ENCODE assay signal across 8 cellular contexts in genomic region chr6:89352329-89353117, GRCh38. TPM values are rescaled to one million over a fixed set of nuclear protein-coding genes. Genes with fewer than 3 reads are reported as not detected.
DNase-seq lines count a peak whose midpoint lies in the region; ATAC-seq, FAIRE-seq and TF ChIP-seq lines count a peak whose summit lies in the region.

A gene with protein sequence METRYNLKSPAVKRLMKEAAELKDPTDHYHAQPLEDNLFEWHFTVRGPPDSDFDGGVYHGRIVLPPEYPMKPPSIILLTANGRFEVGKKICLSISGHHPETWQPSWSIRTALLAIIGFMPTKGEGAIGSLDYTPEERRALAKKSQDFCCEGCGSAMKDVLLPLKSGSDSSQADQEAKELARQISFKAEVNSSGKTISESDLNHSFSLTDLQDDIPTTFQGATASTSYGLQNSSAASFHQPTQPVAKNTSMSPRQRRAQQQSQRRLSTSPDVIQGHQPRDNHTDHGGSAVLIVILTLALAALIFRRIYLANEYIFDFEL (minus strand): TSS chr6:89352722. CDS start chr6:89352569, 153 bp downstream.

- H3K9me3 ChIP-seq in H1 (ENCODE audit: insufficient read depth in 2 of 2, low read depth in 1 of 2, low read length in 1 of 2), result no peaks in the 10 kb centered on the region

- H3K4me3 Mint-ChIP-seq in activated CD8-positive, alpha-beta memory T cell treated with anti-CD3 and anti-CD28 coated beads, Interleukin-2, amount 10 ng/mL, durations not matched to agents 7 days and 5 days, result peak within 1 kb of the TSS; percentile 95

- H2BK120ac ChIP-seq in H1 (replicated peaks; ENCODE audit: low read depth, low read length), result no peak within 1 kb of the TSS
- peak within 1 kb of the TSS; percentile 91 for H2BK120ac ChIP-seq in mesendoderm (ENCODE audit: low read depth, low read length)

- H2BK5ac ChIP-seq in H1 (ENCODE audit: low read depth, low read length) (no peak within 1 kb of the TSS; the same call in 1 of the 2 replicates), mesendoderm (ENCODE audit: low read length) (no peak within 1 kb of the TSS)

- peak within 1 kb of the TSS; percentile 79 to 96 (median 88) for H3K9ac ChIP-seq in H1 (replicated peaks in 1 of 4; ENCODE audit: extremely low read depth in 1 of 4, low read depth in 3 of 4, low read length in 3 of 4)
- peak within 1 kb of the TSS; percentile 91 for H3K9ac ChIP-seq in mesendoderm (ENCODE audit: low read length)

- H3K79me1 ChIP-seq in H1 (ENCODE audit: low read depth, low read length) (no peaks in the 10 kb centered on the region), mesendoderm (ENCODE audit: low read length) (peaks cover 6% of the 10 kb centered on the region)

- 0 out of 4 replicates have a peak, but pooled peaks cover 0 to 5% of the 10 kb centered on the region in 2 experiments for H3K79me2 ChIP-seq in H1 (ENCODE audit: control insufficient read depth in 1 of 2, insufficient read depth in 2 of 2, low read length in 2 of 2)
- H3K79me2 ChIP-seq in mesendoderm (ENCODE audit: control insufficient read depth, insufficient read depth, low read length), result peaks cover 18% of the 10 kb centered on the region

- H3K27me3 Mint-ChIP-seq in activated CD8-positive, alpha-beta memory T cell treated with anti-CD3 and anti-CD28 coated beads, Interleukin-2, amount 10 ng/mL, durations not matched to agents 7 days and 5 days, result no peaks in the 10 kb centered on the region

- peak within 1 kb of the TSS; percentile 76 to 77 for H3K4me2 ChIP-seq in H1 (ENCODE audit: insufficient read depth in 1 of 2, low read depth in 2 of 2, low read length in 2 of 2)
- H3K4me2 ChIP-seq in mesendoderm (ENCODE audit: low read length), result peak within 1 kb of the TSS; percentile 70

- H3K4ac ChIP-seq in H1 (replicated peaks; ENCODE audit: insufficient read length, low read depth, low read length) (no peak within 1 kb of the TSS), mesendoderm (ENCODE audit: low read depth, low read length) (peak within 1 kb of the TSS; percentile 99)

- POLR2A ChIA-PET in H1 (lab: Charles Lee; ENCODE audit: partially characterized antibody), result interaction anchor here (0.6 to 2.5 kb wide), 18 partner anchors 9 to 389 kb away, joined by 3 to 17 read pairs (median 4); partner anchors contain the start of genes RNGTT and SRSF12

- no peak for FAIRE-seq in H1 (lab: Jason Lieb, UNC)

- CTCF ChIA-PET in activated CD8-positive, alpha-beta memory T cell treated with anti-CD3 and anti-CD28 coated beads, Interleukin-2, amount 10 ng/mL, durations not matched to agents 7 days and 5 days (lab: Charles Lee), result interaction anchor here (0.6 to 11.7 kb wide), 8 partner anchors 12 to 476 kb away, joined by 3 to 119 read pairs (median 8); partner anchors contain the start of gene PNRC1
- CTCF ChIA-PET in H1 (lab: Charles Lee; ENCODE audit: partially characterized antibody), result interaction anchor here (0.5 to 15.3 kb wide), 8 partner anchors 13 to 260 kb away, joined by 3 to 130 read pairs (median 4); no protein-coding TSS in a partner anchor

- peak within 1 kb of the TSS; percentile 43 for H2AFZ ChIP-seq in H1 (ENCODE audit: low read length)

- DNase-seq in AG09309 (ENCODE audit: low read depth), result peak; percentile 81
- DNase-seq in NCI-H748 treated with DMSO at 0.1 percent for 48 hours (lab: John Stamatoyannopoulos, UW), result peak; percentile 38
- DNase-seq in activated CD8-positive, alpha-beta memory T cell treated with anti-CD3 and anti-CD28 coated beads, Interleukin-2, amount 10 ng/mL, durations not matched to agents 7 days and 5 days, result peak; percentile 86
- peak in 1 of 2 experiments; percentile 90 for DNase-seq in H1 (ENCODE audit: low read depth in 1 of 2, low spot score in 2 of 2)
- DNase-seq in mesendoderm, result peak; percentile 94
- peak; percentile 69 for DNase-seq in stimulated activated CD8-positive, alpha-beta memory T cell treated with anti-CD3 and anti-CD28 coated beads, Interleukin-12 subunit alpha, Interleukin-12 subunit beta, amount 100 ng/mL, for 4 hours (ENCODE audit: low read depth)

- 3% methylated on average over 58 of the region's 98 CpGs; no CpG with 5 or more reads in 1 of the 2 experiments for WGBS in H1 (ENCODE audit: extremely low coverage in 1 of 2, insufficient coverage in 1 of 2, insufficient read length in 1 of 2, insufficient replicate concordance in 2 of 2, low coverage in 1 of 2, low lambda C conversion rate in 2 of 2, missing lambda C conversion rate in 1 of 2), 2 experiments
- no CpG with 5 or more reads among the region's 98 CpGs for WGBS in mesendoderm (ENCODE audit: extremely low coverage, insufficient coverage, low lambda C conversion rate)

- peak within 1 kb of the TSS; percentile 47 for H4K91ac ChIP-seq in H1 (replicated peaks; ENCODE audit: insufficient read length, low read length)

- H3K23ac ChIP-seq in H1 (ENCODE audit: insufficient read length), result no peak within 1 kb of the TSS
- peak within 1 kb of the TSS; percentile 67 for H3K23ac ChIP-seq in mesendoderm (ENCODE audit: low read length)

- H3K27ac ChIP-seq in H1 (ENCODE audit: low read depth, low read length), result peak within 1 kb of the TSS; percentile 19; the same call in 1 of the 2 replicates
- H3K27ac ChIP-seq in mesendoderm (ENCODE audit: low read depth, low read length), result peak within 1 kb of the TSS; percentile 88

- H2AK5ac ChIP-seq in H1 (ENCODE audit: low read depth, low read length) (no peak within 1 kb of the TSS), mesendoderm (ENCODE audit: low read length) (no peak within 1 kb of the TSS)

- no peaks in the 10 kb centered on the region for H3K9me3 Mint-ChIP-seq in activated CD8-positive, alpha-beta memory T cell treated with anti-CD3 and anti-CD28 coated beads, Interleukin-2, amount 10 ng/mL, durations not matched to agents 7 days and 5 days (ENCODE audit: low read depth)

- H2BK15ac ChIP-seq in H1 (ENCODE audit: low read length) (no peak within 1 kb of the TSS), mesendoderm (replicated peaks; ENCODE audit: low read depth) (peak within 1 kb of the TSS; percentile 21)

- peaks cover 16% of the 10 kb centered on the region for H3K36me3 Mint-ChIP-seq in activated CD8-positive, alpha-beta memory T cell treated with anti-CD3 and anti-CD28 coated beads, Interleukin-2, amount 10 ng/mL, durations not matched to agents 7 days and 5 days

- no peak within 1 kb of the TSS for H2BK20ac ChIP-seq in H1 (ENCODE audit: low read length)

- peaks cover 65% of the 10 kb centered on the region for H3K4me1 Mint-ChIP-seq in activated CD8-positive, alpha-beta memory T cell treated with anti-CD3 and anti-CD28 coated beads, Interleukin-2, amount 10 ng/mL, durations not matched to agents 7 days and 5 days

- H3K23me2 ChIP-seq in H1 (ENCODE audit: low read depth, low read length), result peaks cover 3% of the 10 kb centered on the region; the same call in 1 of the 2 replicates

- H4K8ac ChIP-seq in H1 (ENCODE audit: extremely low read depth, insufficient read depth, low read length), result peak within 1 kb of the TSS; percentile 95
- peak within 1 kb of the TSS; percentile 87 for H4K8ac ChIP-seq in mesendoderm (ENCODE audit: low read depth, low read length)

- H3K18ac ChIP-seq in H1 (ENCODE audit: extremely low read depth, low read length), result peak within 1 kb of the TSS; percentile 81; the same call in 1 of the 2 replicates
- peak within 1 kb of the TSS; percentile 99 for H3K18ac ChIP-seq in mesendoderm (ENCODE audit: low read length)

- H3K36me3 ChIP-seq in H1 (ENCODE audit: control insufficient read depth in 2 of 4, insufficient read depth in 4 of 4, low read length in 3 of 4) (no peaks in the 10 kb centered on the region), mesendoderm (ENCODE audit: control insufficient read depth, insufficient read depth, low read length) (no peaks in the 10 kb centered on the region)

- H3K27me3 ChIP-seq in H1 (replicated peaks in 1 of 4; ENCODE audit: control insufficient read depth in 3 of 4, extremely low read depth in 1 of 4, insufficient read depth in 3 of 4, low read length in 3 of 4) (no peaks in the 10 kb centered on the region; a peak in 2 of 7 replicates), mesendoderm (ENCODE audit: insufficient read depth, low read length, poor library complexity) (no peaks in the 10 kb centered on the region)

- H2BK12ac ChIP-seq in H1 (ENCODE audit: low read depth, low read length), result no peak within 1 kb of the TSS

- TF ChIP-seq RAD21 in H1 (IDR thresholded peaks at IDR 0.05 in 1 of 2, conservative IDR thresholded peaks at IDR 0.05 in 1 of 2; ENCODE audit: low read depth in 2 of 2, low read length in 2 of 2), result no peak

- H3K56ac ChIP-seq in H1 (replicated peaks; ENCODE audit: insufficient read length, low read depth, low read length) (peak within 1 kb of the TSS; percentile 25), mesendoderm (ENCODE audit: low read length) (peak within 1 kb of the TSS; percentile 94)

- H4K5ac ChIP-seq in H1 (ENCODE audit: insufficient read length, low read depth, low read length) (peak within 1 kb of the TSS; percentile 21), mesendoderm (ENCODE audit: low read length) (no peak within 1 kb of the TSS)

- H3K14ac ChIP-seq in H1 (ENCODE audit: insufficient read length), result no peak within 1 kb of the TSS

- H3K4me1 ChIP-seq in H1 (replicated peaks in 1 of 4; ENCODE audit: control insufficient read depth in 3 of 4, insufficient read depth in 4 of 4, low read length in 3 of 4), result peaks cover 0 to 4% (median 0%) of the 10 kb centered on the region in 4 experiments; a peak in 1 of 7 replicates
- peaks cover 2% of the 10 kb centered on the region for H3K4me1 ChIP-seq in mesendoderm (ENCODE audit: control insufficient read depth, low read depth, low read length)

- ATAC-seq in GM18858 (IDR thresholded peaks at IDR 0.05; ENCODE audit: unreplicated experiment), result peak; percentile 28
- peak; percentile 33 for ATAC-seq in HG03135 (IDR thresholded peaks at IDR 0.05; ENCODE audit: unreplicated experiment)
- peak; percentile 88 for ATAC-seq in activated CD8-positive, alpha-beta memory T cell treated with anti-CD3 and anti-CD28 coated beads, Interleukin-2, amount 10 ng/mL, durations not matched to agents 7 days and 5 days

- TF ChIP-seq POLR2A in H1 (IDR thresholded peaks at IDR 0.05; ENCODE audit: control extremely low read depth in 1 of 2, low read depth in 2 of 2, low read length in 2 of 2), result peak; percentile 68 to 90

- TF ChIP-seq EP300 in H1 (IDR thresholded peaks at IDR 0.05; ENCODE audit: borderline replicate concordance in 1 of 2, low read depth in 2 of 2, low read length in 2 of 2), result 0 out of 3 replicates have a peak, but pooled peaks of 1 of the 2 experiments have one; percentile 24

- peaks cover 0 to 2% of the 10 kb centered on the region in 2 experiments for H4K20me1 ChIP-seq in H1 (replicated peaks in 1 of 2; ENCODE audit: control insufficient read depth in 1 of 2, insufficient read depth in 2 of 2, low read length in 2 of 2)

- peak within 1 kb of the TSS; percentile 94 for H3K27ac Mint-ChIP-seq in activated CD8-positive, alpha-beta memory T cell treated with anti-CD3 and anti-CD28 coated beads, Interleukin-2, amount 10 ng/mL, durations not matched to agents 7 days and 5 days

- H3K4me3 ChIP-seq in AG09309 (ENCODE audit: control insufficient read depth, low read depth, low read length) (peak within 1 kb of the TSS; percentile 69), H1 (ENCODE audit: extremely low read depth in 1 of 4, insufficient read depth in 2 of 4, low read depth in 3 of 4, low read length in 4 of 4) (peak within 1 kb of the TSS; percentile 63 to 70 (median 67)), mesendoderm (ENCODE audit: low read length) (peak within 1 kb of the TSS; percentile 70)

- TF ChIP-seq CTCF in AG09309 (IDR thresholded peaks at IDR 0.05; ENCODE audit: control insufficient read depth, insufficient read depth, low read depth, low read length, missing control alignments) (no peak), H1 (IDR thresholded peaks at IDR 0.05; ENCODE audit: control extremely low read depth in 1 of 3, insufficient read depth in 1 of 3, low read depth in 1 of 3, low read length in 3 of 3) (no peak)

RNA-seq across cellular contexts. Expression of the gene that starts here (rescaled TPM):
- total RNA-seq in activated CD8-positive, alpha-beta memory T cell treated with anti-CD3 and anti-CD28 coated beads, Interleukin-2, amount 10 ng/mL, durations not matched to agents 7 days and 5 days, result 10 to 100 TPM; 26.1 to 31.2 TPM
- 13.4 and 15.2 TPM in 2 replicates for total RNA-seq in H1 (2021; fragmentation: NEBNext Ultra II Directional; extraction: Animal tissue kit (Norgen Biotek cat#: 25700))
- polyA plus RNA-seq in H1 (2011; rRNA removed), result 4.5 and 8.5 TPM in 2 replicates
- 8.4 TPM for polyA plus RNA-seq in H1 (2011; cell fraction: cytosol; rRNA removed)
- polyA plus RNA-seq in H1 (2011; cell fraction: nucleus; rRNA removed), result 4.2 TPM
- polyA plus RNA-seq in H1 (2012, experiment 1 of 2), result 6.2 to 7.9 TPM (median 7.8 TPM) in 4 replicates
- polyA plus RNA-seq in H1 (2012, experiment 2 of 2), result 2.9 TPM
- polyA plus RNA-seq in H1 (2013, experiment 1 of 2), result 13.5 TPM
- polyA plus RNA-seq in H1 (2013, experiment 2 of 2), result 12.9 TPM
- 7.7 and 13.3 TPM in 2 replicates for polyA minus RNA-seq in H1 (2011; rRNA and poly(A)+ RNA removed)
- 4.8 TPM for polyA minus RNA-seq in H1 (2011; cell fraction: cytosol; rRNA and poly(A)+ RNA removed)
- 7.2 TPM for polyA minus RNA-seq in H1 (2011; cell fraction: nucleus; rRNA and poly(A)+ RNA removed)
- 34.6 TPM for polyA plus RNA-seq in mesendoderm (2013, experiment 1 of 2)
- polyA plus RNA-seq in mesendoderm (2013, experiment 2 of 2), result 35.3 TPM

Comparison
In these comparisons a context has a peak if more than half of its experiments do, and no peak if none do; other contexts are left out.
1. ATAC-seq: peak in every context shown above with its lines; median percentile 88 in activated CD8-positive, alpha-beta memory T cell treated with anti-CD3 and anti-CD28 coated beads, Interleukin-2, amount 10 ng/mL, durations not matched to agents 7 days and 5 days; 33 in HG03135; 28 in GM18858.